ENCODE assay signal across 9 cellular contexts in genomic region chr10:43667317-43667731, GRCh38. TPM values are rescaled to one million over a fixed set of nuclear protein-coding genes. Genes with fewer than 3 reads are reported as not detected.
DNase-seq lines count a peak whose midpoint lies in the region; ATAC-seq and TF ChIP-seq lines count a peak whose summit lies in the region.
"Had no signal": no experiment of that assay in that cellular context is flagged by ENCODE, and none has a peak within 500 bp of the region (broad histone marks: within the 10 kb centered on the region; RNA-seq: fewer than 3 reads in every experiment).

No MANE protein-coding gene starts in this region.

- H3K4me1 Mint-ChIP-seq in activated naive CD8-positive, alpha-beta T cell treated with anti-CD3 and anti-CD28 coated beads for 36 hours, result peaks cover 8% of the 10 kb centered on the region

- H3K36me3 ChIP-seq in right atrium auricular region (no peaks in the 10 kb centered on the region), skeletal muscle tissue (ENCODE audit: control insufficient read depth in 3 of 3, insufficient read depth in 3 of 3, low read length in 3 of 3) (no peaks in the 10 kb centered on the region)
- no peaks in the 10 kb centered on the region for H3K36me3 ChIP-seq in effector memory CD4-positive, alpha-beta T cell (ENCODE audit: control insufficient read depth, insufficient read depth, low read length)

- H3K4me3 Mint-ChIP-seq in activated naive CD8-positive, alpha-beta T cell treated with anti-CD3 and anti-CD28 coated beads for 36 hours, result peak overlapping the region; percentile 52

- peaks cover 49% of the 10 kb centered on the region for H3K27me3 Mint-ChIP-seq in activated naive CD8-positive, alpha-beta T cell treated with anti-CD3 and anti-CD28 coated beads for 36 hours

- ATAC-seq in GM21619 (IDR thresholded peaks at IDR 0.05; ENCODE audit: unreplicated experiment) (no peak), GM19452 (IDR thresholded peaks at IDR 0.05; ENCODE audit: unreplicated experiment) (no peak)

- no peaks in the 10 kb centered on the region for H3K36me3 Mint-ChIP-seq in activated naive CD8-positive, alpha-beta T cell treated with anti-CD3 and anti-CD28 coated beads for 36 hours

- TF ChIP-seq CTCF in GM12875 (IDR thresholded peaks at IDR 0.05; ENCODE audit: borderline replicate concordance, insufficient read depth, low read depth, low read length), result peak; percentile 21; the same call in 1 of the 2 replicates
- peak in 1 of 2 donors; percentile 55 for TF ChIP-seq CTCF in right atrium auricular region (IDR thresholded peaks at IDR 0.05)

- no peak overlapping the region for H3K4me3 ChIP-seq in GM12875 (ENCODE audit: low read depth, low read length)
- peak overlapping the region; percentile 14 to 44 for H3K4me3 ChIP-seq in right atrium auricular region
- peak overlapping the region in 2 of 3 donors; percentile 26 to 41 for H3K4me3 ChIP-seq in skeletal muscle tissue (ENCODE audit: low read length in 3 of 3)
- H3K4me3 ChIP-seq in effector memory CD4-positive, alpha-beta T cell (ENCODE audit: insufficient read depth, low read depth, low read length, poor library complexity, severe bottlenecking), result no peak overlapping the region

- H3K27me3 ChIP-seq in right atrium auricular region, result peaks cover 0 to 3% of the 10 kb centered on the region in 2 donors
- H3K27me3 ChIP-seq in skeletal muscle tissue (ENCODE audit: control insufficient read depth in 3 of 3, insufficient read depth in 3 of 3, low read length in 3 of 3), result peaks cover 5 to 24% (median 10%) of the 10 kb centered on the region in 3 donors
- H3K27me3 ChIP-seq in effector memory CD4-positive, alpha-beta T cell (replicated peaks; ENCODE audit: control insufficient read depth, insufficient read depth, low read length, poor library complexity, severe bottlenecking), result no peaks in the 10 kb centered on the region

- H3K9me3 Mint-ChIP-seq in activated naive CD8-positive, alpha-beta T cell treated with anti-CD3 and anti-CD28 coated beads for 36 hours, result peaks cover 4% of the 10 kb centered on the region

- no peak overlapping the region for H3K27ac Mint-ChIP-seq in activated naive CD8-positive, alpha-beta T cell treated with anti-CD3 and anti-CD28 coated beads for 36 hours

- H3K4me1 ChIP-seq in right atrium auricular region, result peaks cover 0 to 18% of the 10 kb centered on the region in 2 donors
- peaks cover 2 to 4% (median 3%) of the 10 kb centered on the region in 3 donors for H3K4me1 ChIP-seq in skeletal muscle tissue (ENCODE audit: control insufficient read depth in 3 of 3, insufficient read depth in 3 of 3, low read length in 3 of 3)
- H3K4me1 ChIP-seq in effector memory CD4-positive, alpha-beta T cell (ENCODE audit: control insufficient read depth, insufficient read depth, low read length, poor library complexity, severe bottlenecking), result no peaks in the 10 kb centered on the region

- DNase-seq in activated naive CD8-positive, alpha-beta T cell treated with anti-CD3 and anti-CD28 coated beads for 36 hours, result peak; percentile 15
- DNase-seq in right atrium auricular region (ENCODE audit: low spot score), result peak; percentile 59
- no peak for DNase-seq in activated naive CD4-positive, alpha-beta T cell treated with Interleukin-2 at 50 U/mL for 16 hours
- no peak for DNase-seq in effector memory CD4-positive, alpha-beta T cell
- DNase-seq: NCI-H1092 treated with DMSO at 0.1 percent for 48 hours had no signal

- H3K9ac ChIP-seq in skeletal muscle tissue (ENCODE audit: low read depth in 1 of 3, low read length in 3 of 3), result peak overlapping the region in 1 of 3 donors; percentile 50

- no peaks in the 10 kb centered on the region for H3K9me3 ChIP-seq in right atrium auricular region
- no peaks in the 10 kb centered on the region for H3K9me3 ChIP-seq in skeletal muscle tissue (ENCODE audit: control insufficient read depth in 3 of 3, low read length in 3 of 3)
- no peaks in the 10 kb centered on the region for H3K9me3 ChIP-seq in effector memory CD4-positive, alpha-beta T cell (ENCODE audit: control insufficient read depth, low read length)

- H3K27ac ChIP-seq in right atrium auricular region (no peak overlapping the region), skeletal muscle tissue (ENCODE audit: low read depth, low read length) (no peak overlapping the region)
- no peak overlapping the region for H3K27ac ChIP-seq in effector memory CD4-positive, alpha-beta T cell (ENCODE audit: insufficient read depth, low read length, poor library complexity, severe bottlenecking)

RNA-seq across cellular contexts. Expression of gene ZNF32, which starts 18.6 kb away (rescaled TPM):
- total RNA-seq in activated naive CD8-positive, alpha-beta T cell treated with anti-CD3 and anti-CD28 coated beads for 36 hours, result 10 to 100 TPM; 12.2 to 13.9 TPM
- total RNA-seq in right atrium auricular region (10 to 100 TPM; 56.1 to 56.5 TPM), skeletal muscle tissue (50.1 TPM)

Comparison
In these comparisons a context has a peak if more than half of its experiments do, and no peak if none do; other contexts are left out.
1. H3K4me3 ChIP-seq: peak in right atrium auricular region (2 of 2) and skeletal muscle tissue (2 of 3); none in GM12875 (single experiment) and effector memory CD4-positive, alpha-beta T cell (single experiment).
2. DNase-seq: peak in activated naive CD8-positive, alpha-beta T cell treated with anti-CD3 and anti-CD28 coated beads for 36 hours (single experiment) and right atrium auricular region (single experiment); none in activated naive CD4-positive, alpha-beta T cell treated with Interleukin-2 at 50 U/mL for 16 hours (single experiment) and effector memory CD4-positive, alpha-beta T cell (0 of 3).